In the genomic region with DNA sequence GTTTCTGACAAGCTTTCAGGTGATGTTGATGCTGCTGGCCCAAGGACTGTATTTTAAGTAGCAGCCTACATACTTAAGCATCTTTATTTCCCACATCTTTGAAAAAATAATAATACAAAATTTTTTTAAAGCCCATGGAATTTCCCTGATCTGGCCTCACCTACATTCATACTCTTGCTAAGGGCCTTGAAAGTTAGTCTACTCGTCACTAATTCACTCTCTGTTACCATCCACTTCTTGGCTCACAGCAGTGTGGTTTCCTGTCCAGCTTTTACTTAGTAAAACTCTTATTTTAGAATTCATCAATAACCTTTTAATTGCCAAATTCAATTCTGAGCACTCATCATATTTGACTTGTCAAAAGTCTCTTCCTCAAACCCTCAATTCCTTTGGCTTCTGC, we compare ENCODE assay signal across 19 cellular contexts. TPM values are rescaled to one million over a fixed set of nuclear protein-coding genes. Genes with fewer than 3 reads are reported as not detected.
DNase-seq lines count a peak whose midpoint lies in the region; ATAC-seq and TF ChIP-seq lines count a peak whose summit lies in the region.
"Had no signal": no experiment of that assay in that cellular context is flagged by ENCODE, and none has a peak within 500 bp of the region (broad histone marks: within the 10 kb centered on the region; RNA-seq: fewer than 3 reads in every experiment).

No MANE protein-coding gene starts in this region.

- DNase-seq in activated T-cell treated with anti-CD3 and anti-CD28 coated beads, Interleukin-2, amount 50 U/mL, for 24 hours = no peak
- no peak for DNase-seq in activated T-cell treated with anti-CD3 and anti-CD28 coated beads, Interleukin-2, amount 50 U/mL, for 4 hours
- DNase-seq in activated B cell treated with CpG ODN at 0.5 μM for 24 hours (no peak), Peyer's patch (no peak), prostate gland (ENCODE audit: low spot score) (no peak)
- DNase-seq: foreskin fibroblast; hippocampal formation; IMR-90; MG63; NCI-H1436; NCI-H748 treated with DMSO at 0.1 percent for 48 hours; SHP77; stimulated activated CD4-positive, alpha-beta T cell treated with anti-CD3 and anti-CD28 coated beads, Interleukin-2, amount 100 ng/mL, for 48 hours had no signal

- H3K4me1 Mint-ChIP-seq in activated T-cell treated with anti-CD3 and anti-CD28 coated beads, Interleukin-2, amount 50 U/mL, for 24 hours (ENCODE audit: low read depth) = peaks cover 16% of the 10 kb centered on the region
- peaks cover 10% of the 10 kb centered on the region for H3K4me1 Mint-ChIP-seq in activated T-cell treated with anti-CD3 and anti-CD28 coated beads, Interleukin-2, amount 50 U/mL, for 4 hours (ENCODE audit: low read depth)
- peaks cover 3% of the 10 kb centered on the region for H3K4me1 Mint-ChIP-seq in activated B cell treated with CpG ODN at 0.5 μM for 24 hours

- no peaks in the 10 kb centered on the region for H3K27me3 Mint-ChIP-seq in activated T-cell treated with anti-CD3 and anti-CD28 coated beads, Interleukin-2, amount 50 U/mL, for 24 hours
- no peaks in the 10 kb centered on the region for H3K27me3 Mint-ChIP-seq in activated T-cell treated with anti-CD3 and anti-CD28 coated beads, Interleukin-2, amount 50 U/mL, for 4 hours (ENCODE audit: low read depth)
- H3K27me3 Mint-ChIP-seq in activated B cell treated with CpG ODN at 0.5 μM for 24 hours = no peaks in the 10 kb centered on the region

- no peak for ATAC-seq in activated T-cell treated with anti-CD3 and anti-CD28 coated beads, Interleukin-2, amount 50 U/mL, for 4 hours
- ATAC-seq in activated B cell treated with CpG ODN at 0.5 μM for 24 hours (ENCODE audit: low read depth) = no peak
- ATAC-seq in GM21723 (IDR thresholded peaks at IDR 0.05; ENCODE audit: unreplicated experiment) = no peak

- no peak for TF ChIP-seq CTCF in activated B cell treated with CpG ODN at 0.5 μM for 24 hours (IDR thresholded peaks at IDR 0.05)
- no peak for TF ChIP-seq CTCF in Peyer's patch (IDR thresholded peaks at IDR 0.05)
- TF ChIP-seq CTCF in prostate gland (IDR thresholded peaks at IDR 0.05) = no peak

- intact Hi-C loops in activated B cell treated with CpG ODN at 0.5 μM for 24 hours (cut with micrococcal nuclease) = loop anchor here (10.0 kb wide), 1 partner anchor 46 kb away; no protein-coding TSS in a partner anchor
- intact Hi-C loops in prostate gland (cut with DNase I) = no loop called here

- 43% methylated on average over 1 of the region's 1 CpG for WGBS in prostate gland

- H3K9me3 ChIP-seq in skeletal muscle tissue (ENCODE audit: control insufficient read depth in 3 of 3, low read length in 3 of 3) (no peaks in the 10 kb centered on the region), Peyer's patch (no peaks in the 10 kb centered on the region), prostate gland (no peaks in the 10 kb centered on the region)
- H3K9me3 ChIP-seq: MG63 had no signal

- POLR2A ChIA-PET in activated B cell treated with CpG ODN at 0.5 μM for 24 hours (lab: Charles Lee) = no interaction called here

- no peaks in the 10 kb centered on the region for H3K9me3 Mint-ChIP-seq in activated T-cell treated with anti-CD3 and anti-CD28 coated beads, Interleukin-2, amount 50 U/mL, for 24 hours
- H3K9me3 Mint-ChIP-seq in activated T-cell treated with anti-CD3 and anti-CD28 coated beads, Interleukin-2, amount 50 U/mL, for 4 hours = no peaks in the 10 kb centered on the region
- H3K9me3 Mint-ChIP-seq in activated B cell treated with CpG ODN at 0.5 μM for 24 hours = no peaks in the 10 kb centered on the region

- TF ChIP-seq POLR2A in Peyer's patch (IDR thresholded peaks at IDR 0.05) (no peak), prostate gland (IDR thresholded peaks at IDR 0.05) (no peak)

- CTCF ChIA-PET in activated B cell treated with CpG ODN at 0.5 μM for 24 hours (lab: Charles Lee) = no interaction called here

- H3K4me3 ChIP-seq in skeletal muscle tissue (ENCODE audit: low read length in 3 of 3) (no peak overlapping the region), Peyer's patch (no peak overlapping the region), prostate gland (no peak overlapping the region)
- H3K4me3 ChIP-seq: MG63 had no signal

- H3K9ac ChIP-seq in skeletal muscle tissue (ENCODE audit: low read depth in 1 of 3, low read length in 3 of 3) = no peak overlapping the region

- H3K27me3 ChIP-seq in skeletal muscle tissue (ENCODE audit: control insufficient read depth in 3 of 3, insufficient read depth in 3 of 3, low read length in 3 of 3) = no peaks in the 10 kb centered on the region
- no peaks in the 10 kb centered on the region for H3K27me3 ChIP-seq in Peyer's patch
- H3K27me3 ChIP-seq in prostate gland (replicated peaks; ENCODE audit: insufficient read depth) = no peaks in the 10 kb centered on the region
- H3K27me3 ChIP-seq: MG63 had no signal

- H3K4me3 Mint-ChIP-seq in activated T-cell treated with anti-CD3 and anti-CD28 coated beads, Interleukin-2, amount 50 U/mL, for 24 hours = no peak overlapping the region
- H3K4me3 Mint-ChIP-seq in activated T-cell treated with anti-CD3 and anti-CD28 coated beads, Interleukin-2, amount 50 U/mL, for 4 hours = no peak overlapping the region
- H3K4me3 Mint-ChIP-seq in activated B cell treated with CpG ODN at 0.5 μM for 24 hours = no peak overlapping the region

- H3K27ac ChIP-seq in cingulate gyrus (ENCODE audit: low read depth, low read length) (peak overlapping the region; percentile 99), skeletal muscle tissue (ENCODE audit: low read depth, low read length) (peak overlapping the region; percentile 53), Peyer's patch (no peak overlapping the region), prostate gland (no peak overlapping the region)
- H3K27ac ChIP-seq: C4-2B, epithelial cell of prostate, VCaP had no signal

- peak overlapping the region; percentile 70 for H3K27ac Mint-ChIP-seq in activated T-cell treated with anti-CD3 and anti-CD28 coated beads, Interleukin-2, amount 50 U/mL, for 24 hours
- peak overlapping the region; percentile 20 for H3K27ac Mint-ChIP-seq in activated B cell treated with CpG ODN at 0.5 μM for 24 hours

- H3K4me1 ChIP-seq in skeletal muscle tissue (ENCODE audit: control insufficient read depth in 3 of 3, insufficient read depth in 3 of 3, low read length in 3 of 3) (peaks cover 0 to 14% (median 10%) of the 10 kb centered on the region in 3 donors), Peyer's patch (no peaks in the 10 kb centered on the region), prostate gland (replicated peaks) (no peaks in the 10 kb centered on the region)

- peaks cover 93% of the 10 kb centered on the region for H3K36me3 Mint-ChIP-seq in activated T-cell treated with anti-CD3 and anti-CD28 coated beads, Interleukin-2, amount 50 U/mL, for 24 hours (ENCODE audit: low read depth)
- H3K36me3 Mint-ChIP-seq in activated T-cell treated with anti-CD3 and anti-CD28 coated beads, Interleukin-2, amount 50 U/mL, for 4 hours (ENCODE audit: insufficient read depth) = peaks cover 50% of the 10 kb centered on the region
- H3K36me3 Mint-ChIP-seq in activated B cell treated with CpG ODN at 0.5 μM for 24 hours (ENCODE audit: low read depth) = peaks cover 90% of the 10 kb centered on the region

- peaks cover 31 to 56% (median 51%) of the 10 kb centered on the region in 3 donors for H3K36me3 ChIP-seq in skeletal muscle tissue (ENCODE audit: control insufficient read depth in 3 of 3, insufficient read depth in 3 of 3, low read length in 3 of 3)
- H3K36me3 ChIP-seq in Peyer's patch = peaks cover 0 to 81% (median 0%) of the 10 kb centered on the region in 3 donors
- H3K36me3 ChIP-seq in prostate gland = peaks cover 0 to 7% of the 10 kb centered on the region in 2 donors

RNA-seq across cellular contexts. Expression of a gene that starts 59.3 kb away (rescaled TPM):
- 10 to 100 TPM; 28.2 to 33.0 (median 29.8) TPM for total RNA-seq in activated T-cell treated with anti-CD3 and anti-CD28 coated beads, Interleukin-2, amount 50 U/mL, for 4 hours
- total RNA-seq in activated B cell treated with CpG ODN at 0.5 μM for 24 hours = 54.7 and 65.0 TPM in 2 replicates
- 23.0 TPM for total RNA-seq in skeletal muscle tissue
- 10 to 100 TPM; 19.8 to 33.1 (median 25.9) TPM for total RNA-seq in Peyer's patch
- total RNA-seq in prostate gland = 10 to 100 TPM; 26.6 to 87.8 TPM

Comparison
In these comparisons a context has a peak if more than half of its experiments do, and no peak if none do; other contexts are left out.
1. H3K27ac ChIP-seq: peak in cingulate gyrus (single experiment) and skeletal muscle tissue (single experiment); none in Peyer's patch (0 of 4) and prostate gland (0 of 2).